ENCODE assay signal across 20 cellular contexts in genomic region chr7:100686201-100686821, GRCh38. TPM values are rescaled to one million over a fixed set of nuclear protein-coding genes. Genes with fewer than 3 reads are reported as not detected.
"Had no signal": no experiment of that assay in that cellular context is flagged by ENCODE, and none has a peak within 500 bp of the region (broad histone marks: within the 10 kb centered on the region; RNA-seq: fewer than 3 reads in every experiment).

No MANE protein-coding gene starts in this region.

- H2AFZ ChIP-seq: parathyroid adenoma had no signal

- H3K36me3 Mint-ChIP-seq: natural killer cell had no signal

- H3K9me3 ChIP-seq: tibial artery had no signal

- H3K27me3 Mint-ChIP-seq: activated CD4-positive, alpha-beta memory T cell treated with anti-CD3 and anti-CD28 coated beads for 36 hours; activated naive CD4-positive, alpha-beta T cell treated with anti-CD3 and anti-CD28 coated beads, Interleukin-2, amount 10 ng/mL, durations not matched to agents 7 days and 5 days had no signal

- H3K27ac Mint-ChIP-seq: activated CD4-positive, alpha-beta memory T cell treated with anti-CD3 and anti-CD28 coated beads for 36 hours; activated naive CD4-positive, alpha-beta T cell treated with anti-CD3 and anti-CD28 coated beads, Interleukin-2, amount 10 ng/mL, durations not matched to agents 7 days and 5 days; natural killer cell had no signal

- H3K9me3 Mint-ChIP-seq: activated CD4-positive, alpha-beta memory T cell treated with anti-CD3 and anti-CD28 coated beads for 36 hours; activated naive CD4-positive, alpha-beta T cell treated with anti-CD3 and anti-CD28 coated beads, Interleukin-2, amount 10 ng/mL, durations not matched to agents 7 days and 5 days; natural killer cell had no signal

- H3K27ac ChIP-seq: foreskin keratinocyte, parathyroid adenoma, tibial artery had no signal

- H3K4me3 Mint-ChIP-seq: activated CD4-positive, alpha-beta memory T cell treated with anti-CD3 and anti-CD28 coated beads for 36 hours; activated naive CD4-positive, alpha-beta T cell treated with anti-CD3 and anti-CD28 coated beads, Interleukin-2, amount 10 ng/mL, durations not matched to agents 7 days and 5 days; natural killer cell had no signal

- H3K27me3 ChIP-seq: foreskin keratinocyte, tibial artery had no signal

- DNase-seq: activated CD4-positive, alpha-beta memory T cell treated with anti-CD3 and anti-CD28 coated beads for 36 hours; activated CD4-positive, alpha-beta T cell treated with anti-CD3 and anti-CD28 coated beads for 48 hours; activated effector memory CD4-positive, alpha-beta T cell treated with anti-CD3 and anti-CD28 coated beads, Interleukin-2, amount 50 U/mL, for 16 hours; activated naive CD4-positive, alpha-beta T cell treated with anti-CD3 and anti-CD28 coated beads, Interleukin-2, amount 10 ng/mL, durations not matched to agents 7 days and 5 days; effector CD8-positive, alpha-beta T cell; erythroblast; foreskin keratinocyte; midbrain; natural killer cell; stimulated activated CD4-positive, alpha-beta T cell treated with anti-CD3 and anti-CD28 coated beads, Interleukin-4, amount 100 ng/mL, for 24 hours; stimulated activated naive CD8-positive, alpha-beta T cell treated with anti-CD3 and anti-CD28 coated beads, Interleukin-15, Interleukin-2, amounts not matched to agents 100 U/mL and 50 U/mL, for 24 hours had no signal

- H3K4me1 ChIP-seq: foreskin keratinocyte had no signal

- H3K4me3 ChIP-seq: tibial artery had no signal

- ATAC-seq: foreskin keratinocyte; natural killer cell; right cardiac atrium; stimulated activated naive CD8-positive, alpha-beta T cell treated with anti-CD3 and anti-CD28 coated beads, Interleukin-15, Interleukin-2, amounts not matched to agents 100 U/mL and 50 U/mL, for 24 hours had no signal

- H3K9ac ChIP-seq: parathyroid adenoma had no signal

RNA-seq across cellular contexts. Expression of gene ACTL6B, which starts 30.1 kb away (rescaled TPM):
- total RNA-seq: activated CD4-positive, alpha-beta memory T cell treated with anti-CD3 and anti-CD28 coated beads for 36 hours; chondrocyte; fibroblast of lung; foreskin keratinocyte; liver; natural killer cell; pulmonary artery endothelial cell; right cardiac atrium; T-helper 2 cell treated with Interferon-gamma antibody and Interleukin-4, amounts not matched to agents 100 ng/mL and 5 ng/mL, for 36 hours; ureter had no signal

RNA-seq across cellular contexts. Expression of gene EPO, which starts 34.0 kb away (rescaled TPM):
- total RNA-seq: activated CD4-positive, alpha-beta memory T cell treated with anti-CD3 and anti-CD28 coated beads for 36 hours; chondrocyte; fibroblast of lung; natural killer cell; pulmonary artery endothelial cell; right cardiac atrium; T-helper 2 cell treated with Interferon-gamma antibody and Interleukin-4, amounts not matched to agents 100 ng/mL and 5 ng/mL, for 36 hours had no signal
